ENCODE assay signal across 28 cellular contexts in the genomic region with DNA sequence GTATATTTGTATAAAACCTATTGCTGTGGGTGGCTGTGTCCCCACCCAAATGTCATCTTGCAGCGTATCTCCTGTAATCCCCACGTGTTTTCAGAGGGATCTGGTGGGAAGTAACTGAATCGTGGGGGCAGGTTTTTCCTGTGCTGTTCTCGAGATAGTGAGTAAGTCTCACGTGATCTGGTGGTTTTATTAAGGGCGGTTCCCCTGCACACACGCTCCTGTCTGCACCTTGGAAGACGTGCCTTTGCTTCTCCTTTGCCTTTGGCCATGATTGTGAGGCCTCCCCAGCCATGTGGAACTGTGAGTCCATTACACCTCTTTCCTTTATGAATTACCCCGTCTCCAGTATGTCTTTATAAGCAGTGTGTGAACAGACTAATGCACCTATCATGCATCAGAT.
"Had no signal": no experiment of that assay in that cellular context is flagged by ENCODE, and none has a peak within 500 bp of the region (broad histone marks: within the 10 kb centered on the region; RNA-seq: fewer than 3 reads in every experiment).

No MANE protein-coding gene starts in this region.

- H3K36me3 ChIP-seq: neural progenitor cell, neutrophil, ovary, right lobe of liver, uterus had no signal

- ATAC-seq: left colon; left lung; lower lobe of right lung; naive thymus-derived CD8-positive, alpha-beta T cell; right lobe of liver; stimulated activated memory B cell treated with anti-CD40 and anti-IgM and Interleukin-4, amounts not matched to agents 10 μg/mL and 1 μg/mL and 100 μg/mL, for 72 hours; stimulated activated naive CD8-positive, alpha-beta T cell treated with anti-CD3 and anti-CD28 coated beads, Interleukin-15, amount 100 ng/mL, for 72 hours had no signal

- H3K4me1 ChIP-seq: neural progenitor cell, right lobe of liver, tibial nerve had no signal

- H3K27ac ChIP-seq: left lung, lower lobe of right lung, neural progenitor cell, neutrophil, ovary, right atrium auricular region, right lobe of liver, tibial nerve, uterus had no signal

- H3K9me3 ChIP-seq: right lobe of liver had no signal

- H2AFZ ChIP-seq: neural progenitor cell had no signal

- FAIRE-seq: kidney had no signal

- H3K27me3 Mint-ChIP-seq: progenitor cell of endocrine pancreas, type B pancreatic cell had no signal

- H3K4me3 Mint-ChIP-seq: naive thymus-derived CD8-positive, alpha-beta T cell; nephron; neural progenitor cell; stimulated activated memory B cell treated with anti-CD40 and anti-IgM and Interleukin-4, amounts not matched to agents 10 μg/mL and 1 μg/mL and 100 μg/mL, for 72 hours; stimulated activated naive CD8-positive, alpha-beta T cell treated with anti-CD3 and anti-CD28 coated beads, Interleukin-15, amount 100 ng/mL, for 72 hours; type B pancreatic cell had no signal

- DNase-seq: hippocampal formation; kidney; left colon; left lung; lower lobe of right lung; mammary epithelial cell; mesenchymal stem cell; naive thymus-derived CD8-positive, alpha-beta T cell; occipital lobe; ovary; right lobe of liver; stimulated activated CD4-positive, alpha-beta T cell treated with anti-CD3 and anti-CD28 coated beads, Interleukin-1b, Interleukin-23, amount 100 ng/mL, for 48 hours; stimulated activated CD4-positive, alpha-beta T cell treated with anti-CD3 and anti-CD28 coated beads, Interleukin-2, amount 100 ng/mL, for 48 hours; stimulated activated CD4-positive, alpha-beta T cell treated with anti-CD3 and anti-CD28 coated beads, Interleukin-4, amount 100 ng/mL, for 4 hours; stimulated activated CD8-positive, alpha-beta memory T cell treated with anti-CD3 and anti-CD28 coated beads, Interleukin-4, amount 100 ng/mL, for 48 hours; stimulated activated naive CD4-positive, alpha-beta T cell treated with Interleukin-2 at 50 U/mL for 16 hours; stimulated activated naive CD8-positive, alpha-beta T cell treated with anti-CD3 and anti-CD28 coated beads, Interleukin-15, amount 100 ng/mL, for 72 hours; substantia nigra; uterus had no signal

- H3K4me3 ChIP-seq: left lung, lower lobe of right lung, neural progenitor cell, ovary, right atrium auricular region, right lobe of liver, smooth muscle cell, tibial nerve, uterus had no signal

- H3K9ac ChIP-seq: neural progenitor cell had no signal

- H3K27me3 ChIP-seq: neural progenitor cell, ovary, right atrium auricular region, right lobe of liver had no signal

- H3K4me1 Mint-ChIP-seq: nephron had no signal

- H3K4me2 ChIP-seq: neural progenitor cell, smooth muscle cell had no signal

- H3K27ac Mint-ChIP-seq: naive thymus-derived CD8-positive, alpha-beta T cell; nephron; neural progenitor cell; progenitor cell of endocrine pancreas; stimulated activated memory B cell treated with anti-CD40 and anti-IgM and Interleukin-4, amounts not matched to agents 10 μg/mL and 1 μg/mL and 100 μg/mL, for 72 hours; stimulated activated naive CD8-positive, alpha-beta T cell treated with anti-CD3 and anti-CD28 coated beads, Interleukin-15, amount 100 ng/mL, for 72 hours; type B pancreatic cell had no signal
